ENCODE assay signal across 33 cellular contexts in the genomic region with DNA sequence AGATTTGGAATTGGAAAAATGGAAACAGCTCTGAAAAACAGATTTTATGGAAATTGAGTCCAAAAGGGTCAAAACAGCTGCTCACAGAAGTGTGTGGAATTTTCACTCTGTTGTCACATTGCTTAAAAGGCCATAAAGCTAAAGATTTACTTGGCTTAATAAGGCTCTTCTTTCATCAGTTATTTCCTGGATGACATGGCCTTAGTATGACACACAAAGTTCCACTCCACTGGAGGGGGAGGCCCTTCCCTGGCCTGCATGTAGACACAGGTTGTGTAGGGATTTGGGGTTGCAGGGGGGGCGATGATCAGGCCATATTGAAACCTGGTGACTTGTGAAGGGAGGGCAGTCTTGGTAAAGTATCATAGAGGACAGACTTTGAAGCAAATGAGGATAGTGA.
"Had no signal": no experiment of that assay in that cellular context is flagged by ENCODE, and none has a peak within 500 bp of the region (broad histone marks: within the 10 kb centered on the region; RNA-seq: fewer than 3 reads in every experiment).

No MANE protein-coding gene starts in this region.

- ATAC-seq: activated CD4-positive, CD25-positive, alpha-beta regulatory T cell treated with anti-CD3 and anti-CD28 coated beads, Interleukin-2, amount 50 U/mL, for 24 hours; activated T-cell treated with anti-CD3 and anti-CD28 coated beads, Interleukin-2, amount 50 U/mL, for 72 hours; foreskin keratinocyte; gastroesophageal sphincter; heart right ventricle; T-helper 17 cell had no signal

- H3K27ac Mint-ChIP-seq: activated B cell treated with CpG ODN at 0.5 μM for 24 hours; activated CD4-positive, alpha-beta memory T cell treated with anti-CD3 and anti-CD28 coated beads, Interleukin-2, amount 10 ng/mL, durations not matched to agents 7 days and 5 days; activated CD4-positive, alpha-beta T cell treated with anti-CD3 and anti-CD28 coated beads, Interleukin-2, amount 10 ng/mL, durations not matched to agents 7 days and 5 days; activated naive CD8-positive, alpha-beta T cell; activated T-cell treated with anti-CD3 and anti-CD28 coated beads, Interleukin-2, amount 50 U/mL, for 24 hours; activated T-cell treated with anti-CD3 and anti-CD28 coated beads, Interleukin-2, amount 50 U/mL, for 72 hours; T-helper 17 cell; T-helper 2 cell treated with Interferon-gamma antibody and Interleukin-4, amounts not matched to agents 5 μg/mL and 100 μg/mL, for 36 hours had no signal

- H3K27me3 Mint-ChIP-seq: activated B cell treated with CpG ODN at 0.5 μM for 24 hours; activated CD4-positive, alpha-beta memory T cell treated with anti-CD3 and anti-CD28 coated beads, Interleukin-2, amount 10 ng/mL, durations not matched to agents 7 days and 5 days; activated naive CD8-positive, alpha-beta T cell; activated T-cell treated with anti-CD3 and anti-CD28 coated beads, Interleukin-2, amount 50 U/mL, for 24 hours; T-helper 17 cell had no signal

- H3K4me3 ChIP-seq: cardiac muscle cell, colonic mucosa, esophagus muscularis mucosa, gastroesophageal sphincter, heart right ventricle had no signal

- FAIRE-seq: astrocyte, endometrium, endothelial cell of umbilical vein had no signal

- H3K27ac ChIP-seq: brain microvascular endothelial cell, cardiac muscle cell, colonic mucosa, esophagus muscularis mucosa, foreskin keratinocyte, gastroesophageal sphincter, heart right ventricle, WERI-Rb-1 had no signal

- H3K4me1 Mint-ChIP-seq: activated B cell treated with CpG ODN at 0.5 μM for 24 hours; activated CD4-positive, alpha-beta memory T cell treated with anti-CD3 and anti-CD28 coated beads, Interleukin-2, amount 10 ng/mL, durations not matched to agents 7 days and 5 days; T-helper 17 cell had no signal

- H3K4me1 ChIP-seq: colonic mucosa, esophagus muscularis mucosa, foreskin keratinocyte, gastroesophageal sphincter, heart right ventricle had no signal

- H3K36me3 ChIP-seq: brain microvascular endothelial cell, cardiac muscle cell, colonic mucosa, esophagus muscularis mucosa, gastroesophageal sphincter, heart right ventricle, WERI-Rb-1 had no signal

- H3K4me3 Mint-ChIP-seq: activated B cell treated with CpG ODN at 0.5 μM for 24 hours; activated CD4-positive, alpha-beta memory T cell treated with anti-CD3 and anti-CD28 coated beads, Interleukin-2, amount 10 ng/mL, durations not matched to agents 7 days and 5 days; activated CD4-positive, alpha-beta T cell treated with anti-CD3 and anti-CD28 coated beads, Interleukin-2, amount 10 ng/mL, durations not matched to agents 7 days and 5 days; activated naive CD8-positive, alpha-beta T cell; activated T-cell treated with anti-CD3 and anti-CD28 coated beads, Interleukin-2, amount 50 U/mL, for 24 hours; activated T-cell treated with anti-CD3 and anti-CD28 coated beads, Interleukin-2, amount 50 U/mL, for 72 hours; T-helper 17 cell; T-helper 2 cell treated with Interferon-gamma antibody and Interleukin-4, amounts not matched to agents 5 μg/mL and 100 μg/mL, for 36 hours had no signal

- H3K27me3 ChIP-seq: brain microvascular endothelial cell, cardiac muscle cell, colonic mucosa, esophagus muscularis mucosa, foreskin keratinocyte, gastroesophageal sphincter, heart right ventricle had no signal

- H3K9me3 ChIP-seq: colonic mucosa had no signal

- DNase-seq: activated B cell treated with CpG ODN at 0.5 μM for 24 hours; activated CD4-positive, alpha-beta memory T cell treated with anti-CD3 and anti-CD28 coated beads, Interleukin-2, amount 10 ng/mL, durations not matched to agents 7 days and 5 days; activated CD4-positive, alpha-beta T cell treated with anti-CD3 and anti-CD28 coated beads, Interleukin-2, amount 10 ng/mL, durations not matched to agents 7 days and 5 days; activated CD4-positive, alpha-beta T cell treated with anti-CD3 and anti-CD28 coated beads, Interleukin-2, amount 50 U/mL, for 4 hours; activated CD8-positive, alpha-beta memory T cell treated with anti-CD3 and anti-CD28 coated beads, Interleukin-2, amount 50 U/mL, for 48 hours; activated gamma-delta T cell; activated naive CD4-positive, alpha-beta T cell; activated naive CD4-positive, alpha-beta T cell treated with anti-CD3 and anti-CD28 coated beads, Interleukin-2, amount 50 U/mL, for 16 hours; activated T-cell treated with anti-CD3 and anti-CD28 coated beads for 4 hours; activated T-cell treated with anti-CD3 and anti-CD28 coated beads, Interleukin-2, amount 50 U/mL, for 24 hours; activated T-cell treated with anti-CD3 and anti-CD28 coated beads, Interleukin-2, amount 50 U/mL, for 72 hours; amniotic stem cell; anterior cingulate cortex; brain microvascular endothelial cell; central memory CD4-positive, alpha-beta T cell; cerebellar nuclear complex; colonic mucosa; effector CD8-positive, alpha-beta T cell; foreskin keratinocyte; heart right ventricle; T-helper 1 cell; T-helper 17 cell; T1000; WERI-Rb-1 had no signal
